19 cellular contexts compared by ENCODE assay signal in the genomic region with DNA sequence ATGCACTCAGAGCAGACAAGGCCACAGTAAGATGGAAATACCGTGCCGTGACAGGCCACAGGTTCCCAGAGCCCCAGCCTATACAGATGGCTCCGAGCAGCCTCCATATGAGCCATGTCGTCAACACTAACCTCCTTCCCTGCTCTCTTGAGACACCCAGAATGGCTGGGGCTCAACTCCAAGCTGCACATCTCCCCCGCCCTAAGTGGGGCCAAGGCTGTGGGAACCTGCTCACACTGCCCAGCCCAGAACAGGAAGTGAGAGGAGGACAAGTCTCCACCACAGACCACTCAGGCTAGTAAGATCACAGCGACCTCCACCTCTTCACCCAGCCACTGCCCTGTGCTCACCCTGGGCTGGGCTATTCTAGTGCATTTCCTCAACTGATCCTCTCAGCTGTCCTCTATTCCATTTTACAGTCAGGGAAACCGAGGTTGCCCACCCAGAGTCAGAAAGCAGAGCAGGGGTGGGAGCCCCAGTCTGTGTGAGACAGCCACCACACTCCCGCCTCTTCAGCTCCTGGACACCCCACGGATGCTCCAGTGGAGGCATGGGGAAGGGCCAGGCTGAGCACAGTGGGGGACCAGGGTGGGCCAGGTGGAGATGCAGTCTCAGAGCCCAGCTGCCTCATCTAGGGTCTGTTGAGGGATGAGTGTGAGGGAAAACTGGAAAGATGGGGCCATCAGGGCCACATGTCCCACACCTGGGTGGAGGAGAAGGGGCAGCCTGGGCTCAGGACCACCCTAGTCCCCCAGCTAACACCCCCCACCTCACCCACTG. TPM values are rescaled to one million over a fixed set of nuclear protein-coding genes. Genes with fewer than 3 reads are reported as not detected.
DNase-seq lines count a peak whose midpoint lies in the region; ATAC-seq and TF ChIP-seq lines count a peak whose summit lies in the region.
"Had no signal": no experiment of that assay in that cellular context is flagged by ENCODE, and none has a peak within 500 bp of the region (broad histone marks: within the 10 kb centered on the region; RNA-seq: fewer than 3 reads in every experiment).

No MANE protein-coding gene starts in this region.

- peaks cover 30% of the 10 kb centered on the region for H3K36me3 ChIP-seq in BE2C
- H3K36me3 ChIP-seq: stomach had no signal

- no peak for TF ChIP-seq CTCF in BE2C (IDR thresholded peaks at IDR 0.05; ENCODE audit: low read depth, low read length)

- peak; percentile 18 for DNase-seq in UCSD-AML1 (lab: John Stamatoyannopoulos, UW; ENCODE audit: unreplicated experiment)
- DNase-seq in posterior vena cava (ENCODE audit: low spot score), result peak; percentile 71
- no peak for DNase-seq in T-helper 2 cell
- DNase-seq in BE2C, result no peak
- no peak for DNase-seq in activated CD4-positive, alpha-beta T cell treated with anti-CD3 and anti-CD28 coated beads for 48 hours
- DNase-seq: activated T-cell treated with anti-CD3 and anti-CD28 coated beads, Interleukin-2, amount 50 U/mL, for 1 hour; CD4-positive, CD25-positive, alpha-beta regulatory T cell; NCI-H1694; NK-92 treated with Interleukin-12 subunit alpha and Interleukin-12 subunit beta, amount 100 ng/mL, for 24 hours; SK-N-SH; stimulated activated CD4-positive, alpha-beta T cell treated with anti-CD3 and anti-CD28 coated beads, Interleukin-4, amount 100 ng/mL, for 4 hours; stomach had no signal

- H3K4me3 ChIP-seq in BE2C (ENCODE audit: low read depth, low read length), result no peak overlapping the region
- H3K4me3 ChIP-seq: GM23338, stomach had no signal

- H3K9me3 ChIP-seq in BE2C, result no peaks in the 10 kb centered on the region
- H3K9me3 ChIP-seq: SK-N-SH had no signal

- ATAC-seq in GM18870 (IDR thresholded peaks at IDR 0.05; ENCODE audit: unreplicated experiment) (peak; percentile 60), HG02884 (IDR thresholded peaks at IDR 0.05; ENCODE audit: unreplicated experiment) (peak; percentile 73), SK-N-SH treated with all-trans-retinoic acid at 6 μM for 48 hours (no peak)
- ATAC-seq: activated CD4-positive, CD25-positive, alpha-beta regulatory T cell treated with anti-CD3 and anti-CD28 coated beads, Interleukin-2, amount 50 U/mL, for 24 hours; GM23338; naive thymus-derived CD8-positive, alpha-beta T cell had no signal

- no peaks in the 10 kb centered on the region for H3K4me1 ChIP-seq in BE2C

- no peaks in the 10 kb centered on the region for H3K27me3 ChIP-seq in BE2C
- H3K27me3 ChIP-seq: stomach had no signal

- intact Hi-C loops in posterior vena cava (cut with DNase I), result no loop called here

TF ChIP-seq in SK-N-SH treated with all-trans-retinoic acid at 6 μM for 48 hours, 23 proteins besides CTCF, POLR2A, EP300 and RAD21:
- no peak for TF ChIP-seq ZFP3 (CRISPR knock-in tag; IDR thresholded peaks at IDR 0.05)
- TF ChIP-seq ISL1 (CRISPR knock-in tag; IDR thresholded peaks at IDR 0.05), result no peak
- no peak for TF ChIP-seq ZNF565 (CRISPR knock-in tag; conservative IDR thresholded peaks at IDR 0.05; ENCODE audit: low read depth)
- TF ChIP-seq TOX (CRISPR knock-in tag; IDR thresholded peaks at IDR 0.05; ENCODE audit: borderline replicate concordance), result no peak
- TF ChIP-seq ZNF70 (CRISPR knock-in tag; IDR thresholded peaks at IDR 0.05), result no peak

RNA-seq across cellular contexts. Expression of gene GRID1, which starts 11.6 kb away (rescaled TPM):
- total RNA-seq in posterior vena cava, result 1 to 10 TPM; 4.4 to 5.6 TPM
- 55.8 TPM for polyA plus RNA-seq in BE2C (2012; ENCODE audit: insufficient read depth, insufficient read length, low read depth)
- total RNA-seq: CD4-positive, CD25-positive, alpha-beta regulatory T cell; naive thymus-derived CD8-positive, alpha-beta T cell had no signal
- polyA plus RNA-seq: CD4-positive, CD25-positive, alpha-beta regulatory T cell; IgD-negative memory B cell; naive thymus-derived CD8-positive, alpha-beta T cell had no signal

Comparison
In these comparisons a context has a peak if more than half of its experiments do, and no peak if none do; other contexts are left out.
1. DNase-seq: peak in UCSD-AML1 (single experiment) and posterior vena cava (single experiment); none in T-helper 2 cell (0 of 5), BE2C (single experiment) and activated CD4-positive, alpha-beta T cell treated with anti-CD3 and anti-CD28 coated beads for 48 hours (single experiment).